12 cellular contexts compared by ENCODE assay signal in the genomic region with DNA sequence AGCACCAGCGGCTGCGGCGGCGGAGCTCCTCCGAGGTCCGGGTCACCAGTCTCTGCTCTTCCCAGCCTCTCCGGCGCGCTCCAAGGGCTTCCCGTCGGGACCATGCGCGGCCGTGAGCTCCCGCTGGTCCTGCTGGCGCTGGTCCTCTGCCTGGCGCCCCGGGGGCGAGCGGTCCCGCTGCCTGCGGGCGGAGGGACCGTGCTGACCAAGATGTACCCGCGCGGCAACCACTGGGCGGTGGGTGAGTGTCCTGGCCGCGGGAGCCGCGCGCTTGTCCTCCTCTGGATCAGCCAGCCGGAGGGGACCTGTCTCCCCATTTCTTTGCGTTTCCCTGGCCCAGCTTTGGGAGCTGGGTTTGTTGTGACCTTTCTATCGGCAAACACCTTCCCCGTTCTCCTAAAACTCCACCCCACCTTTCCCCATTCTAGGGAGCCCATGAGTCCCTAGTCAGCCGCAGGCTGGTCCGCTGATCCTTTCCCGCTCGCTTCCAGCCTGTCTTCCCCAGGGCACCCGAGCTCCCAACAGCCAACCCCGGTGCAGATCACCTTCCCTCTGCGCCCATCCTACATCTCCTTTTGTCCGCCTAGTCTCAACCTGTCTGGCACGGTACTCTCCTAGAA. TPM values are rescaled to one million over a fixed set of nuclear protein-coding genes. Genes with fewer than 3 reads are reported as not detected.
DNase-seq lines count a peak whose midpoint lies in the region; ATAC-seq and TF ChIP-seq lines count a peak whose summit lies in the region.
"Had no signal": no experiment of that assay in that cellular context is flagged by ENCODE, and none has a peak within 500 bp of the region (broad histone marks: within the 10 kb centered on the region; RNA-seq: fewer than 3 reads in every experiment).

No MANE protein-coding gene starts in this region.

- no peaks in the 10 kb centered on the region for H3K9me3 Mint-ChIP-seq in endodermal cell
- H3K9me3 Mint-ChIP-seq in activated CD8-positive, alpha-beta T cell treated with anti-CD3 and anti-CD28 coated beads for 36 hours: no peaks in the 10 kb centered on the region

- intact Hi-C loops in activated CD8-positive, alpha-beta T cell treated with anti-CD3 and anti-CD28 coated beads for 36 hours (cut with micrococcal nuclease): no loop called here

- H3K79me1 ChIP-seq in neuronal stem cell (ENCODE audit: low read depth, low read length): no peaks in the 10 kb centered on the region

- no peaks in the 10 kb centered on the region for H3K4me1 ChIP-seq in endodermal cell (ENCODE audit: control insufficient read depth, insufficient read depth, low read length)
- peaks cover 0 to 7% of the 10 kb centered on the region in 2 donors for H3K4me1 ChIP-seq in neuronal stem cell (ENCODE audit: control insufficient read depth in 2 of 2, insufficient read depth in 1 of 2, low read depth in 1 of 2, low read length in 2 of 2)

- H2BK120ac ChIP-seq in neuronal stem cell (ENCODE audit: low read depth, low read length): no peak overlapping the region

- no peak overlapping the region for H2BK12ac ChIP-seq in neuronal stem cell (ENCODE audit: low read length)

- H4K91ac ChIP-seq in neuronal stem cell (ENCODE audit: low read depth, low read length, poor library complexity): no peak overlapping the region

- H3K4me2 ChIP-seq in neuronal stem cell (ENCODE audit: insufficient read depth, low read length, poor library complexity, severe bottlenecking): peak overlapping the region; percentile 94

- peak overlapping the region; percentile 73 for H3K18ac ChIP-seq in neuronal stem cell (ENCODE audit: low read length)

- ATAC-seq in HG03139 (IDR thresholded peaks at IDR 0.05; ENCODE audit: unreplicated experiment) (no peak), HG03280 (IDR thresholded peaks at IDR 0.05; ENCODE audit: unreplicated experiment) (no peak)
- no peak for ATAC-seq in activated CD8-positive, alpha-beta T cell treated with anti-CD3 and anti-CD28 coated beads for 36 hours

- H4K8ac ChIP-seq in neuronal stem cell (ENCODE audit: low read depth, low read length): no peak overlapping the region

- H3K9ac ChIP-seq in endodermal cell (ENCODE audit: extremely low read depth, low read length, poor library complexity, severe bottlenecking) (no peak overlapping the region), neuronal stem cell (ENCODE audit: low read depth, low read length, poor library complexity) (peak overlapping the region; percentile 86)

- peak; percentile 14 for TF ChIP-seq CTCF in endodermal cell (conservative IDR thresholded peaks at IDR 0.05)
- TF ChIP-seq CTCF in activated CD8-positive, alpha-beta T cell treated with anti-CD3 and anti-CD28 coated beads for 36 hours (IDR thresholded peaks at IDR 0.05): no peak

- H3K9me3 ChIP-seq in endodermal cell (ENCODE audit: control insufficient read depth, low read length) (no peaks in the 10 kb centered on the region), neuronal stem cell (replicated peaks in 1 of 2; ENCODE audit: control insufficient read depth in 2 of 2, insufficient read depth in 1 of 2, low read depth in 1 of 2, low read length in 2 of 2) (no peaks in the 10 kb centered on the region)

- no peak overlapping the region for H3K27ac Mint-ChIP-seq in endodermal cell
- no peak overlapping the region for H3K27ac Mint-ChIP-seq in activated CD8-positive, alpha-beta T cell treated with anti-CD3 and anti-CD28 coated beads for 36 hours

- H3K27ac ChIP-seq in endodermal cell (ENCODE audit: low read depth, low read length) (no peak overlapping the region), neuronal stem cell (replicated peaks; ENCODE audit: low read length) (no peak overlapping the region)
- H3K27ac ChIP-seq: skin epidermis had no signal

- H3K36me3 ChIP-seq in endodermal cell (ENCODE audit: control insufficient read depth, insufficient read depth, low read length) (no peaks in the 10 kb centered on the region), neuronal stem cell (replicated peaks in 1 of 2; ENCODE audit: control insufficient read depth in 2 of 2, insufficient read depth in 2 of 2, low read length in 2 of 2) (no peaks in the 10 kb centered on the region)

- H2AK5ac ChIP-seq in neuronal stem cell (ENCODE audit: low read depth, low read length): peak overlapping the region; percentile 8

- H3K4me3 ChIP-seq in endodermal cell (ENCODE audit: low read length) (peak overlapping the region; percentile 79), neuronal stem cell (ENCODE audit: low read length in 2 of 2) (peak overlapping the region in 1 of 2 donors; percentile 77)

- no peak overlapping the region for H3K4ac ChIP-seq in neuronal stem cell (ENCODE audit: low read length)

- DNase-seq in Daoy (ENCODE audit: low read depth) (peak; percentile 11), NCI-H1417 (lab: John Stamatoyannopoulos, UW) (peak; percentile 7 to 96 (median 94)), endodermal cell (peak; percentile 75), neuronal stem cell (ENCODE audit: low spot score) (no peak)
- no peak for DNase-seq in activated CD8-positive, alpha-beta T cell treated with anti-CD3 and anti-CD28 coated beads for 36 hours
- DNase-seq: activated CD4-positive, CD25-positive, alpha-beta regulatory T cell treated with anti-CD3 and anti-CD28 coated beads, Interleukin-2, amount 50 U/mL, for 72 hours; DMS153 had no signal

- H3K4me1 Mint-ChIP-seq in endodermal cell: peaks cover 14% of the 10 kb centered on the region
- H3K4me1 Mint-ChIP-seq in activated CD8-positive, alpha-beta T cell treated with anti-CD3 and anti-CD28 coated beads for 36 hours (ENCODE audit: low read depth): peaks cover 9% of the 10 kb centered on the region

- no peak overlapping the region for H2BK15ac ChIP-seq in neuronal stem cell (ENCODE audit: low read length)

- no peak overlapping the region for H2BK5ac ChIP-seq in neuronal stem cell (ENCODE audit: low read length)

- H3K4me3 Mint-ChIP-seq in endodermal cell: peak overlapping the region; percentile 62
- no peak overlapping the region for H3K4me3 Mint-ChIP-seq in activated CD8-positive, alpha-beta T cell treated with anti-CD3 and anti-CD28 coated beads for 36 hours

- peak overlapping the region; percentile 64 for H2AFZ ChIP-seq in neuronal stem cell (ENCODE audit: low read length)

- POLR2A ChIA-PET in activated CD8-positive, alpha-beta T cell treated with anti-CD3 and anti-CD28 coated beads for 36 hours (lab: Charles Lee): no interaction called here

- H3K14ac ChIP-seq in neuronal stem cell (ENCODE audit: low read length): peak overlapping the region; percentile 14

- WGBS in endodermal cell (ENCODE audit: insufficient coverage in 1 of 2, insufficient read length in 1 of 2), 2 experiments: 0 to 1% methylated on average over 41 to 46 of the region's 46 CpGs
- WGBS in neuronal stem cell (ENCODE audit: extremely low coverage in 2 of 2, insufficient read length in 2 of 2, insufficient replicate concordance in 1 of 2), 2 donors: no CpG with 5 or more reads among the region's 46 CpGs

- H3K27me3 Mint-ChIP-seq in endodermal cell (ENCODE audit: insufficient read depth): peaks cover 99% of the 10 kb centered on the region
- peaks cover 62% of the 10 kb centered on the region for H3K27me3 Mint-ChIP-seq in activated CD8-positive, alpha-beta T cell treated with anti-CD3 and anti-CD28 coated beads for 36 hours

- no peaks in the 10 kb centered on the region for H3K36me3 Mint-ChIP-seq in endodermal cell (ENCODE audit: low read depth)
- H3K36me3 Mint-ChIP-seq in activated CD8-positive, alpha-beta T cell treated with anti-CD3 and anti-CD28 coated beads for 36 hours (ENCODE audit: low read depth): no peaks in the 10 kb centered on the region

- H3K27me3 ChIP-seq in endodermal cell (ENCODE audit: control insufficient read depth, insufficient read depth, low read length, poor library complexity, severe bottlenecking): peaks cover 100% of the 10 kb centered on the region
- peaks cover 15 to 95% (median 42%) of the 10 kb centered on the region in 3 experiments for H3K27me3 ChIP-seq in neuronal stem cell (ENCODE audit: control insufficient read depth in 3 of 3, insufficient read depth in 3 of 3, low read depth in 1 of 3, low read length in 3 of 3)

- H3K23ac ChIP-seq in neuronal stem cell (ENCODE audit: low read depth, low read length, poor library complexity): no peak overlapping the region

- CTCF ChIA-PET in activated CD8-positive, alpha-beta T cell treated with anti-CD3 and anti-CD28 coated beads for 36 hours (lab: Charles Lee): interaction anchor here (1.5 to 2.5 kb wide), 2 partner anchors 29 to 183 kb away, joined by 3 to 8 read pairs; no protein-coding TSS in a partner anchor

RNA-seq across cellular contexts. Expression of a gene that starts 0.3 kb away (rescaled TPM):
- not detected in 2 replicates for total RNA-seq in Daoy (2014; rRNA removed; shearing (Covaris generic))
- total RNA-seq in endodermal cell: 1 to 10 TPM; 4.4 to 6.5 TPM
- 1.2 TPM for polyA plus RNA-seq in endodermal cell (2013, experiment 1 of 2)
- 2.2 TPM for polyA plus RNA-seq in endodermal cell (2013, experiment 2 of 2)
- 0.46 TPM for polyA plus RNA-seq in neuronal stem cell (2013, experiment 1 of 2)
- polyA plus RNA-seq in neuronal stem cell (2013, experiment 2 of 2): 0.36 TPM
- not detected for total RNA-seq in activated CD8-positive, alpha-beta T cell treated with anti-CD3 and anti-CD28 coated beads for 36 hours
- total RNA-seq: glomerular endothelial cell had no signal

RNA-seq across cellular contexts. Expression of a gene that starts 53.0 kb away (rescaled TPM):
- total RNA-seq in Daoy (2014; rRNA removed; shearing (Covaris generic)): not detected in 2 replicates
- under 1 TPM in 1 of 2 donors, not detected in 1; 0.18 TPM for total RNA-seq in endodermal cell
- 0.25 TPM for polyA plus RNA-seq in endodermal cell (2013, experiment 1 of 2)
- polyA plus RNA-seq in endodermal cell (2013, experiment 2 of 2): 0.29 TPM
- 96.1 TPM for polyA plus RNA-seq in neuronal stem cell (2013, experiment 1 of 2)
- 91.2 TPM for polyA plus RNA-seq in neuronal stem cell (2013, experiment 2 of 2)
- total RNA-seq in activated CD8-positive, alpha-beta T cell treated with anti-CD3 and anti-CD28 coated beads for 36 hours: not detected
- total RNA-seq: glomerular endothelial cell, mononuclear cell had no signal

Comparison
In these comparisons a context has a peak if more than half of its experiments do, and no peak if none do; other contexts are left out.
1. DNase-seq: peak in Daoy (single experiment), NCI-H1417 (3 of 3) and endodermal cell (single experiment); none in neuronal stem cell (single experiment) and activated CD8-positive, alpha-beta T cell treated with anti-CD3 and anti-CD28 coated beads for 36 hours (single experiment).